8 cellular contexts compared by ENCODE assay signal in genomic region chr20:37914672-37915433, GRCh38. TPM values are rescaled to one million over a fixed set of nuclear protein-coding genes. Genes with fewer than 3 reads are reported as not detected.
DNase-seq lines count a peak whose midpoint lies in the region; ATAC-seq and TF ChIP-seq lines count a peak whose summit lies in the region.

No MANE protein-coding gene starts in this region.

- H3K27me3 ChIP-seq in testis = no peaks in the 10 kb centered on the region

- H3K36me3 Mint-ChIP-seq in activated T-cell treated with anti-CD3 and anti-CD28 coated beads, Interleukin-2, amount 50 U/mL, for 72 hours (ENCODE audit: insufficient read depth in 2 of 2) = no peaks in the 10 kb centered on the region

- peaks cover 49% of the 10 kb centered on the region for H3K4me1 ChIP-seq in testis

- TF ChIP-seq CTCF in testis (IDR thresholded peaks at IDR 0.05) = no peak

- TF ChIP-seq POLR2A in testis (IDR thresholded peaks at IDR 0.05) = no peak

- DNase-seq in activated gamma-delta T cell treated with Interleukin-2 at 50 U/mL for 16 hours (peak; percentile 12), activated gamma-delta T cell (lab: John Stamatoyannopoulos, UW) (no peak), iPS-NIHi7 (ENCODE audit: extremely low spot score) (peak; percentile 81), testis (peak; percentile 76), GM19238 (ENCODE audit: insufficient read length, low spot score) (no peak), NOMO-1 treated with dmso at 0.1 percent for 144 hours (lab: John Stamatoyannopoulos, UW; ENCODE audit: unreplicated experiment) (no peak)
- peak in 1 of 2 donors; percentile 21 for DNase-seq in activated T-cell treated with anti-CD3 and anti-CD28 coated beads, Interleukin-2, amount 50 U/mL, for 72 hours

- H3K4me1 Mint-ChIP-seq in activated T-cell treated with anti-CD3 and anti-CD28 coated beads, Interleukin-2, amount 50 U/mL, for 72 hours (ENCODE audit: low read depth) = peaks cover 38% of the 10 kb centered on the region

- H3K27me3 Mint-ChIP-seq in activated T-cell treated with anti-CD3 and anti-CD28 coated beads, Interleukin-2, amount 50 U/mL, for 72 hours (ENCODE audit: low read depth) = peaks cover 66% of the 10 kb centered on the region

- H3K9me3 Mint-ChIP-seq in activated T-cell treated with anti-CD3 and anti-CD28 coated beads, Interleukin-2, amount 50 U/mL, for 72 hours = no peaks in the 10 kb centered on the region

- H3K36me3 ChIP-seq in testis (ENCODE audit: low read depth, missing control alignments) = no peaks in the 10 kb centered on the region

- 4 to 12% methylated on average over 26 to 31 of the region's 34 CpGs for WGBS in testis, 2 donors

- peak overlapping the region; percentile 23 to 69 for H3K4me3 Mint-ChIP-seq in activated T-cell treated with anti-CD3 and anti-CD28 coated beads, Interleukin-2, amount 50 U/mL, for 72 hours

- H3K4me3 ChIP-seq in testis = peak overlapping the region; percentile 8 to 29

- no peak overlapping the region for H3K27ac Mint-ChIP-seq in activated T-cell treated with anti-CD3 and anti-CD28 coated beads, Interleukin-2, amount 50 U/mL, for 72 hours

- intact Hi-C loops in testis (cut with DNase I; ENCODE audit: low total_unique reads) = no loop called here

- H3K9me3 ChIP-seq in testis = no peaks in the 10 kb centered on the region

- peak; percentile 33 to 36 for ATAC-seq in activated T-cell treated with anti-CD3 and anti-CD28 coated beads, Interleukin-2, amount 50 U/mL, for 72 hours (replicated peaks in 1 of 2)
- ATAC-seq in HG02678 (IDR thresholded peaks at IDR 0.05; ENCODE audit: unreplicated experiment) = no peak

- peak overlapping the region in 1 of 2 donors; percentile 62 for H3K27ac ChIP-seq in testis

RNA-seq across cellular contexts. Expression of gene VSTM2L, which starts 11.9 kb away (rescaled TPM):
- under 1 TPM in 1 of 2 donors, not detected in 1; 0.60 TPM for total RNA-seq in activated T-cell treated with anti-CD3 and anti-CD28 coated beads, Interleukin-2, amount 50 U/mL, for 72 hours
- 10 to 100 TPM; 40.2 to 74.7 TPM for total RNA-seq in testis
- 7.3 TPM for polyA plus RNA-seq in testis (ENCODE audit: insufficient read depth, low read depth, low replicate concordance)

Comparison
In these comparisons a context has a peak if more than half of its experiments do, and no peak if none do; other contexts are left out.
1. DNase-seq: peak in activated gamma-delta T cell treated with Interleukin-2 at 50 U/mL for 16 hours (single experiment), iPS-NIHi7 (single experiment) and testis (single experiment); none in activated gamma-delta T cell (single experiment), GM19238 (single experiment) and NOMO-1 treated with dmso at 0.1 percent for 144 hours (single experiment).
2. RNA of gene VSTM2L, which starts 11.9 kb away (total RNA-seq): 40.2 to 74.7 TPM in testis; 0.60 TPM in activated T-cell treated with anti-CD3 and anti-CD28 coated beads, Interleukin-2, amount 50 U/mL, for 72 hours; every median in the first group is over 10 times any median in the second.